In genomic region chr17:54466875-54467274, GRCh38 we compare ENCODE assay signal across 27 cellular contexts.
A peak's percentile ranks its signal among the peaks of the same experiment; 100 is the strongest.
DNase-seq lines count a peak whose midpoint lies in the region; ATAC-seq, FAIRE-seq and TF ChIP-seq lines count a peak whose summit lies in the region.
"Had no signal": no experiment of that assay in that cellular context is flagged by ENCODE, and none has a peak within 500 bp of the region (broad histone marks: within the 10 kb centered on the region; RNA-seq: fewer than 3 reads in every experiment).

No MANE protein-coding gene starts in this region.

- no peaks in the 10 kb centered on the region for H4K20me1 ChIP-seq in K562 (replicated peaks; ENCODE audit: control insufficient read depth, insufficient read depth, low read length)
- H4K20me1 ChIP-seq: BLaER1 had no signal

- no peak for TF ChIP-seq RAD21 in A549 (conservative IDR thresholded peaks at IDR 0.05 in 1 of 2, IDR thresholded peaks at IDR 0.05 in 1 of 2)
- TF ChIP-seq RAD21 in K562 (CRISPR knock-in tag; conservative IDR thresholded peaks at IDR 0.05 in 1 of 2, IDR thresholded peaks at IDR 0.05 in 1 of 2): no peak

- ATAC-seq in A549: no peak
- ATAC-seq in K562: no peak
- no peak for ATAC-seq in T-helper 17 cell
- ATAC-seq: GM12878 had no signal

- no peak overlapping the region for H3K9ac ChIP-seq in K562 (ENCODE audit: insufficient read depth in 1 of 2, low read depth in 2 of 2, low read length in 2 of 2)
- H3K9ac ChIP-seq: BLaER1 had no signal

- CTCF ChIA-PET in A549 (lab: Yijun Ruan, JAX) (interaction anchor here (1.2 kb wide), 1 partner anchor 10 kb away, joined by 3 read pairs; no protein-coding TSS in a partner anchor), K562 (lab: Yijun Ruan, JAX; ENCODE audit: low intra/inter-chr PET ratio) (no interaction called here)

- no peaks in the 10 kb centered on the region for H3K9me1 ChIP-seq in K562 (ENCODE audit: control insufficient read depth, insufficient read depth, low read length)

- no TSS peak for BruUV-seq in K562 (replicated peaks; lab: Mats Ljungman, UMichigan)

- no peak overlapping the region for H3K27ac Mint-ChIP-seq in T-helper 17 cell
- H3K27ac Mint-ChIP-seq: CD14-positive monocyte; CD4-positive, alpha-beta memory T cell; CD4-positive, CD25-positive, alpha-beta regulatory T cell; CD8-positive, alpha-beta memory T cell had no signal

- intact Hi-C loops in K562 (cut with micrococcal nuclease): no loop called here

- H3K27me3 Mint-ChIP-seq in T-helper 17 cell: no peaks in the 10 kb centered on the region
- H3K27me3 Mint-ChIP-seq: CD4-positive, alpha-beta memory T cell; CD4-positive, CD25-positive, alpha-beta regulatory T cell; CD8-positive, alpha-beta memory T cell had no signal

- in situ Hi-C loops in K562 (cut with MboI): no loop called here

- FAIRE-seq in A204.1 (lab: Jason Lieb, UNC) (peak; percentile 46), A549 (lab: Jason Lieb, UNC) (no peak), K562 (lab: Jason Lieb, UNC) (no peak), frontal cortex (lab: Jason Lieb, UNC) (peak; percentile 24)
- FAIRE-seq: GM12878, GM12892, GM18507 had no signal

- H3K4me1 Mint-ChIP-seq in T-helper 17 cell: no peaks in the 10 kb centered on the region
- H3K4me1 Mint-ChIP-seq: CD14-positive monocyte; CD4-positive, alpha-beta memory T cell; CD4-positive, CD25-positive, alpha-beta regulatory T cell; CD8-positive, alpha-beta memory T cell had no signal

- peaks cover 5% of the 10 kb centered on the region; the same call in 1 of the 3 replicates for H3K9me3 ChIP-seq in A549
- H3K9me3 ChIP-seq in K562 (replicated peaks; ENCODE audit: control insufficient read depth, insufficient read depth, low read depth, low read length): no peaks in the 10 kb centered on the region; the same call in 1 of the 2 replicates
- H3K9me3 ChIP-seq in T-helper 17 cell (ENCODE audit: control insufficient read depth, low read length, poor library complexity, severe bottlenecking): no peaks in the 10 kb centered on the region
- H3K9me3 ChIP-seq: BE2C had no signal

- H3K36me3 ChIP-seq in K562 (ENCODE audit: control insufficient read depth, insufficient read depth, low read length): no peaks in the 10 kb centered on the region
- H3K36me3 ChIP-seq: BE2C, BLaER1 had no signal

- no peak for DNase-seq in A549 (ENCODE audit: low read depth in 1 of 2, low spot score in 1 of 2)
- DNase-seq in K562 (ENCODE audit: extremely low read depth in 1 of 4, low spot score in 3 of 4): no peak
- DNase-seq in frontal cortex (ENCODE audit: low spot score in 2 of 2): no peak
- DNase-seq in HuH-7 (ENCODE audit: low spot score): no peak
- DNase-seq in T-helper 17 cell: no peak
- no peak for DNase-seq in NCI-H82 treated with DMSO at 0.1 percent for 48 hours (lab: John Stamatoyannopoulos, UW; ENCODE audit: unreplicated experiment)
- DNase-seq: 8988T; ACHN; BE2C; C1 segment of cervical spinal cord; CD4-positive, alpha-beta memory T cell; CD4-positive, CD25-positive, alpha-beta regulatory T cell; CD8-positive, alpha-beta memory T cell; COR-L47; DMS 273 treated with DMSO at 0.1 percent for 48 hours; DMS153; DMS53; DMS79; DND-41; EL; GDM1 had no signal

- H3K4me2 ChIP-seq in A549: no peak overlapping the region
- no peak overlapping the region for H3K4me2 ChIP-seq in K562 (ENCODE audit: insufficient read depth, low read length)
- H3K4me2 ChIP-seq: BLaER1 had no signal

- no peak for TF ChIP-seq CTCF in A549 (IDR thresholded peaks at IDR 0.05)
- no peak for TF ChIP-seq CTCF in K562 (IDR thresholded peaks at IDR 0.05 in 2 of 3, conservative IDR thresholded peaks at IDR 0.05 in 1 of 3; ENCODE audit: insufficient read depth in 2 of 3, low read depth in 1 of 3, low read length in 3 of 3)

- POLR2A ChIA-PET in A549 (lab: Yijun Ruan, JAX) (no interaction called here), K562 (lab: Yijun Ruan, JAX) (no interaction called here)

- H3K36me3 Mint-ChIP-seq in T-helper 17 cell (ENCODE audit: low read depth): no peaks in the 10 kb centered on the region
- H3K36me3 Mint-ChIP-seq: CD14-positive monocyte; CD4-positive, alpha-beta memory T cell; CD4-positive, CD25-positive, alpha-beta regulatory T cell; CD8-positive, alpha-beta memory T cell had no signal

- H3K4me3 Mint-ChIP-seq in T-helper 17 cell: no peak overlapping the region
- H3K4me3 Mint-ChIP-seq: CD14-positive monocyte; CD4-positive, alpha-beta memory T cell; CD4-positive, CD25-positive, alpha-beta regulatory T cell; CD8-positive, alpha-beta memory T cell had no signal

- 0% methylated on average over 1 of the region's 1 CpG for WGBS in A549 (ENCODE audit: missing lambda C conversion rate)
- 0% methylated on average over 1 of the region's 1 CpG for WGBS in K562 (ENCODE audit: insufficient coverage, low coverage, missing lambda C conversion rate)

- H3K27me3 ChIP-seq in K562 (ENCODE audit: control insufficient read depth in 2 of 2, insufficient read depth in 2 of 2, low read length in 2 of 2): no peaks in the 10 kb centered on the region
- H3K27me3 ChIP-seq: BE2C, BLaER1 had no signal

- no peak overlapping the region for H3K27ac ChIP-seq in A549
- no peak overlapping the region for H3K27ac ChIP-seq in K562 (ENCODE audit: extremely low read depth, low read depth, low read length)
- H3K27ac ChIP-seq: BLaER1 had no signal

- H2AFZ ChIP-seq in K562 (ENCODE audit: low read depth, low read length): no peak overlapping the region

- no peak for TF ChIP-seq POLR2A in A549 (IDR thresholded peaks at IDR 0.05; ENCODE audit: low read length)
- no peak for TF ChIP-seq POLR2A in K562 (conservative IDR thresholded peaks at IDR 0.05)

- H3K4me3 ChIP-seq in A549 (no peak overlapping the region), K562 (no peak overlapping the region)
- H3K4me3 ChIP-seq: BLaER1, GM12878 had no signal

- TF ChIP-seq EP300 in A549 (IDR thresholded peaks at IDR 0.05): no peak
- TF ChIP-seq EP300 in K562 (IDR thresholded peaks at IDR 0.05; ENCODE audit: low read length): no peak

- no peaks in the 10 kb centered on the region for H3K4me1 ChIP-seq in A549
- no peaks in the 10 kb centered on the region for H3K4me1 ChIP-seq in K562 (replicated peaks in 1 of 2; ENCODE audit: control insufficient read depth in 2 of 2, insufficient read depth in 2 of 2, low read length in 2 of 2)
- H3K4me1 ChIP-seq: BE2C, BLaER1 had no signal

- no peaks in the 10 kb centered on the region for H3K79me2 ChIP-seq in K562 (ENCODE audit: control insufficient read depth, insufficient read depth, low read length)

TF ChIP-seq in A549, 52 proteins besides CTCF, POLR2A, EP300 and RAD21:
- TF ChIP-seq TFCP2L1 (CRISPR knock-in tag; IDR thresholded peaks at IDR 0.05): no peak
- TF ChIP-seq MAFK (IDR thresholded peaks at IDR 0.05; ENCODE audit: partially characterized antibody): peak; percentile 66
TF ChIP-seq in A549: peak in this region for 1.

TF ChIP-seq in K562, 482 proteins besides CTCF, POLR2A, EP300 and RAD21:
- TF ChIP-seq SMARCA4 (IDR thresholded peaks at IDR 0.05) (no peak), ZNF316 (IDR thresholded peaks at IDR 0.05) (peak; percentile 25; the same call in 1 of the 2 replicates)
